In the genomic region with DNA sequence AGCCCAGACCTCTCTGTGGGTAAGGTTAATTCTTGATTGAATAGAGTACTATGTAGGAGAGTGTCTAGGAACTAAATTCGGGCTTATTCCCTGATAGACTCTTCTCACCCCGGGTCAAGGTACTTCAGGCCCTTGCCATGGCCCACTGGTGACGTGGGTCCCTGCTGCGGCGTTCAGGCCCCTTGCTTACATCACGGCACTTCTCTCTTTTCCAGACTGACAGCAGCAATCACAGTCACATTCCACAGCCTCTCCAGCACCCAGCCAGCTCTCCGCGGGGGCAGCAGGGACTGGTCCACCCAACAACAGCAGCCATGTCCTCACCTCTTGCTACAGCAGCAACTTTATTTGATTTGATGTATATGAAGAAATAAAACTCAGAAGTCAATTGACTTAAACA, we compare ENCODE assay signal across 21 cellular contexts.
"Had no signal": no experiment of that assay in that cellular context is flagged by ENCODE, and none has a peak within 500 bp of the region (broad histone marks: within the 10 kb centered on the region; RNA-seq: fewer than 3 reads in every experiment).

No MANE protein-coding gene starts in this region.

- H3K27me3 ChIP-seq: esophagus muscularis mucosa, gastrocnemius medialis, right lobe of liver, tibial artery, upper lobe of right lung, vagina had no signal

- H3K4me1 Mint-ChIP-seq: immature natural killer cell; naive thymus-derived CD4-positive, alpha-beta T cell; stimulated activated memory B cell treated with anti-CD40 and anti-IgM and Interleukin-4, amounts not matched to agents 10 μg/mL and 1 μg/mL and 100 μg/mL, for 72 hours had no signal

- H3K27ac Mint-ChIP-seq: dendritic cell treated with granulocyte-macrophage colony-stimulating factor and Interleukin-4, amounts not matched to agents 40 ng/mL and 50 ng/mL, for 4 days; effector memory CD8-positive, alpha-beta T cell; immature natural killer cell; naive thymus-derived CD4-positive, alpha-beta T cell; nephron progenitor cell; stimulated activated memory B cell treated with anti-CD40 and anti-IgM and Interleukin-4, amounts not matched to agents 10 μg/mL and 1 μg/mL and 100 μg/mL, for 72 hours; stimulated activated naive CD8-positive, alpha-beta T cell treated with anti-CD3 and anti-CD28 coated beads, Interleukin-15, Interleukin-2, amounts not matched to agents 100 ng/mL and 50 ng/mL, for 24 hours had no signal

- H3K4me1 ChIP-seq: tibial artery, upper lobe of right lung, vagina had no signal

- H3K9me3 ChIP-seq: esophagus muscularis mucosa, gastrocnemius medialis, right lobe of liver, tibial artery, upper lobe of right lung, vagina had no signal

- H3K36me3 Mint-ChIP-seq: immature natural killer cell; naive thymus-derived CD4-positive, alpha-beta T cell; stimulated activated memory B cell treated with anti-CD40 and anti-IgM and Interleukin-4, amounts not matched to agents 10 μg/mL and 1 μg/mL and 100 μg/mL, for 72 hours had no signal

- DNase-seq: effector memory CD8-positive, alpha-beta T cell; gastrocnemius medialis; immature natural killer cell; left colon; mammary epithelial cell; naive thymus-derived CD4-positive, alpha-beta T cell; nephron progenitor cell; right lobe of liver; stimulated activated CD4-positive, alpha-beta T cell treated with anti-CD3 and anti-CD28 coated beads, Interleukin-15, amount 100 ng/mL, for 24 hours; stimulated activated CD4-positive, alpha-beta T cell treated with anti-CD3 and anti-CD28 coated beads, Interleukin-1b, Interleukin-23, amount 100 ng/mL, for 48 hours; stimulated activated CD4-positive, alpha-beta T cell treated with anti-CD3 and anti-CD28 coated beads, Interleukin-4, amount 100 ng/mL, for 24 hours; tibial artery; upper lobe of right lung had no signal

- H3K27ac ChIP-seq: epithelial cell of prostate, esophagus muscularis mucosa, gastrocnemius medialis, right lobe of liver, tibial artery, upper lobe of right lung, vagina had no signal

- ATAC-seq: effector memory CD8-positive, alpha-beta T cell; gastrocnemius medialis; left colon; naive thymus-derived CD4-positive, alpha-beta T cell; right lobe of liver; stimulated activated memory B cell treated with anti-CD40 and anti-IgM and Interleukin-4, amounts not matched to agents 10 μg/mL and 1 μg/mL and 100 μg/mL, for 72 hours; upper lobe of right lung had no signal

- FAIRE-seq: colon, keratinocyte had no signal

- H3K4me3 ChIP-seq: esophagus muscularis mucosa, gastrocnemius medialis, right lobe of liver, tibial artery, upper lobe of right lung, vagina had no signal

- H3K27me3 Mint-ChIP-seq: dendritic cell treated with granulocyte-macrophage colony-stimulating factor and Interleukin-4, amounts not matched to agents 40 ng/mL and 50 ng/mL, for 4 days; stimulated activated memory B cell treated with anti-CD40 and anti-IgM and Interleukin-4, amounts not matched to agents 10 μg/mL and 1 μg/mL and 100 μg/mL, for 72 hours had no signal

- H3K9me3 Mint-ChIP-seq: dendritic cell treated with granulocyte-macrophage colony-stimulating factor and Interleukin-4, amounts not matched to agents 40 ng/mL and 50 ng/mL, for 4 days; effector memory CD8-positive, alpha-beta T cell; immature natural killer cell; nephron progenitor cell; stimulated activated memory B cell treated with anti-CD40 and anti-IgM and Interleukin-4, amounts not matched to agents 10 μg/mL and 1 μg/mL and 100 μg/mL, for 72 hours; stimulated activated naive CD8-positive, alpha-beta T cell treated with anti-CD3 and anti-CD28 coated beads, Interleukin-15, Interleukin-2, amounts not matched to agents 100 ng/mL and 50 ng/mL, for 24 hours had no signal

- H3K36me3 ChIP-seq: esophagus muscularis mucosa, gastrocnemius medialis, right lobe of liver, tibial artery, upper lobe of right lung, vagina had no signal

- H3K4me3 Mint-ChIP-seq: dendritic cell treated with granulocyte-macrophage colony-stimulating factor and Interleukin-4, amounts not matched to agents 40 ng/mL and 50 ng/mL, for 4 days; effector memory CD8-positive, alpha-beta T cell; immature natural killer cell; naive thymus-derived CD4-positive, alpha-beta T cell; nephron progenitor cell; stimulated activated memory B cell treated with anti-CD40 and anti-IgM and Interleukin-4, amounts not matched to agents 10 μg/mL and 1 μg/mL and 100 μg/mL, for 72 hours; stimulated activated naive CD8-positive, alpha-beta T cell treated with anti-CD3 and anti-CD28 coated beads, Interleukin-15, Interleukin-2, amounts not matched to agents 100 ng/mL and 50 ng/mL, for 24 hours had no signal
